Comparison of ENCODE assay signal across 35 cellular contexts in the genomic region with DNA sequence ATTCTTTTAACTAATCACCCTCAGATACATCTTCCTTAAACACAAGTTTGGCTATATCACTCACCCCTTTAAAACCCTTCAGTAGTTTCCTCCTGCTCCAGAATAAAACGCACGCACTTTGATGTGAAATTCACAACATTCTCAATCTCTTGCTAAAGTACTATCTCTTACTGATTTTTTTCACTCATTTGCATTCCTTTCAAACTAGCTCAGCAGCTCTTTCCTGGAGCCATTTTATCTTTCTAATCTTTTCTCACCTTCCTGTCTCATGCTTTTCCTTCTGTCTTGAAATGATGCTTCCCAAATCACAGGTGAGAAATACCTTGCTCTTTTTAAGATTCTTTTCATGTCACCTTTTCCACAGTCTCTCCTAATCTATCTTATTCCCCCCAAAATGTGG.
"Had no signal": no experiment of that assay in that cellular context is flagged by ENCODE, and none has a peak within 500 bp of the region (broad histone marks: within the 10 kb centered on the region; RNA-seq: fewer than 3 reads in every experiment).

No MANE protein-coding gene starts in this region.

- H3K36me3 ChIP-seq: brain microvascular endothelial cell, MG63, Peyer's patch, SJSA1, WERI-Rb-1 had no signal

- H3K9me3 ChIP-seq: MG63, Peyer's patch, SJSA1 had no signal

- H3K4me1 ChIP-seq: Peyer's patch, SJSA1 had no signal

- DNase-seq: activated CD4-positive, alpha-beta memory T cell treated with anti-CD3 and anti-CD28 coated beads, Interleukin-2, amount 10 ng/mL, durations not matched to agents 7 days and 5 days; activated CD4-positive, alpha-beta T cell treated with anti-CD3 and anti-CD28 coated beads for 1 hour; activated CD4-positive, alpha-beta T cell treated with anti-CD3 and anti-CD28 coated beads for 48 hours; activated CD4-positive, CD25-positive, alpha-beta regulatory T cell; activated CD8-positive, alpha-beta memory T cell treated with anti-CD3 and anti-CD28 coated beads for 24 hours; activated CD8-positive, alpha-beta memory T cell treated with anti-CD3 and anti-CD28 coated beads, Interleukin-2, amount 10 ng/mL, durations not matched to agents 7 days and 5 days; activated CD8-positive, alpha-beta memory T cell treated with anti-CD3 and anti-CD28 coated beads, Interleukin-2, amount 50 U/mL, for 48 hours; activated effector memory CD4-positive, alpha-beta T cell treated with Interleukin-2 at 50 U/mL for 16 hours; activated naive CD4-positive, alpha-beta T cell treated with anti-CD3 and anti-CD28 coated beads, Interleukin-2, amount 10 ng/mL, durations not matched to agents 7 days and 5 days; activated naive CD8-positive, alpha-beta T cell treated with anti-CD3 and anti-CD28 coated beads for 36 hours; activated T-cell treated with anti-CD3 and anti-CD28 coated beads, Interleukin-2, amount 50 U/mL, for 48 hours; brain microvascular endothelial cell; central memory CD4-positive, alpha-beta T cell; Karpas-422; KBM-7; MG63; NCI-H1048; NCI-H1105 treated with DMSO at 0.1 percent for 48 hours; NCI-H1436 treated with DMSO at 0.1 percent for 48 hours; NCI-H1694 treated with DMSO at 0.1 percent for 48 hours; NCI-H2029; NCI-H510A; NCI-H526; NCI-H748 treated with DMSO at 0.1 percent for 48 hours; NK-92 treated with Interleukin-12 subunit alpha and Interleukin-12 subunit beta, amount 100 ng/mL, for 24 hours; PC-3; Peyer's patch; RPMI8226; SHP77 treated with DMSO at 0.1 percent for 48 hours; SW 1271; T-helper 1 cell; T-helper 2 cell; T1000; WERI-Rb-1 had no signal

- H3K36me3 Mint-ChIP-seq: activated CD8-positive, alpha-beta memory T cell treated with anti-CD3 and anti-CD28 coated beads, Interleukin-2, amount 10 ng/mL, durations not matched to agents 7 days and 5 days; activated naive CD4-positive, alpha-beta T cell treated with anti-CD3 and anti-CD28 coated beads, Interleukin-2, amount 10 ng/mL, durations not matched to agents 7 days and 5 days; activated naive CD8-positive, alpha-beta T cell treated with anti-CD3 and anti-CD28 coated beads for 36 hours had no signal

- H3K27ac Mint-ChIP-seq: activated CD4-positive, alpha-beta memory T cell treated with anti-CD3 and anti-CD28 coated beads, Interleukin-2, amount 10 ng/mL, durations not matched to agents 7 days and 5 days; activated CD8-positive, alpha-beta memory T cell treated with anti-CD3 and anti-CD28 coated beads, Interleukin-2, amount 10 ng/mL, durations not matched to agents 7 days and 5 days; activated naive CD4-positive, alpha-beta T cell treated with anti-CD3 and anti-CD28 coated beads, Interleukin-2, amount 10 ng/mL, durations not matched to agents 7 days and 5 days; activated naive CD8-positive, alpha-beta T cell treated with anti-CD3 and anti-CD28 coated beads for 36 hours had no signal

- H3K4me3 ChIP-seq: MG63, Peyer's patch, SJSA1 had no signal

- H3K27ac ChIP-seq: brain microvascular endothelial cell, Peyer's patch, SJSA1, WERI-Rb-1 had no signal

- ATAC-seq: activated CD8-positive, alpha-beta memory T cell treated with anti-CD3 and anti-CD28 coated beads, Interleukin-2, amount 10 ng/mL, durations not matched to agents 7 days and 5 days; PC-3 had no signal

- H3K27me3 ChIP-seq: brain microvascular endothelial cell, MG63, Peyer's patch, SJSA1 had no signal

- H3K9me3 Mint-ChIP-seq: activated CD4-positive, alpha-beta memory T cell treated with anti-CD3 and anti-CD28 coated beads, Interleukin-2, amount 10 ng/mL, durations not matched to agents 7 days and 5 days; activated naive CD4-positive, alpha-beta T cell treated with anti-CD3 and anti-CD28 coated beads, Interleukin-2, amount 10 ng/mL, durations not matched to agents 7 days and 5 days; activated naive CD8-positive, alpha-beta T cell treated with anti-CD3 and anti-CD28 coated beads for 36 hours had no signal
